19 cellular contexts compared by ENCODE assay signal in genomic region chr15:63669074-63669473, GRCh38.
DNase-seq lines count a peak whose midpoint lies in the region; ATAC-seq and TF ChIP-seq lines count a peak whose summit lies in the region.
"Had no signal": no experiment of that assay in that cellular context is flagged by ENCODE, and none has a peak within 500 bp of the region (broad histone marks: within the 10 kb centered on the region; RNA-seq: fewer than 3 reads in every experiment).

No MANE protein-coding gene starts in this region.

- H3K79me2 ChIP-seq in ACC112 (ENCODE audit: control insufficient read depth, insufficient read depth, low read length, unreplicated experiment) (no peaks in the 10 kb centered on the region), fibroblast of lung (ENCODE audit: control insufficient read depth, insufficient read depth, low read length) (no peaks in the 10 kb centered on the region)

- no peak overlapping the region for H3K9ac ChIP-seq in fibroblast of lung (ENCODE audit: insufficient read depth, low read length)
- H3K9ac ChIP-seq: neural progenitor cell had no signal

- H3K4me2 ChIP-seq in fibroblast of lung (ENCODE audit: extremely low read depth, insufficient read depth, low read length), result peak overlapping the region; percentile 59
- H3K4me2 ChIP-seq: neural progenitor cell had no signal

- no peaks in the 10 kb centered on the region for H3K9me3 Mint-ChIP-seq in CD8-positive, alpha-beta T cell
- no peaks in the 10 kb centered on the region for H3K9me3 Mint-ChIP-seq in activated B cell treated with CpG ODN at 0.5 μM for 24 hours
- H3K9me3 Mint-ChIP-seq: brain, neural progenitor cell had no signal

- peak overlapping the region; percentile 86 for H3K27ac Mint-ChIP-seq in CD8-positive, alpha-beta T cell
- peak overlapping the region; percentile 81 for H3K27ac Mint-ChIP-seq in activated B cell treated with CpG ODN at 0.5 μM for 24 hours
- H3K27ac Mint-ChIP-seq: brain, neural progenitor cell had no signal

- CTCF ChIA-PET in CD8-positive, alpha-beta T cell (lab: Charles Lee), result interaction anchor here (1.1 kb wide), 1 partner anchor 58 kb away, joined by 3 read pairs; no protein-coding TSS in a partner anchor
- CTCF ChIA-PET in activated B cell treated with CpG ODN at 0.5 μM for 24 hours (lab: Charles Lee), result interaction anchor here (0.9 kb wide), 1 partner anchor 59 kb away, joined by 3 read pairs; no protein-coding TSS in a partner anchor

- intact Hi-C loops in CD8-positive, alpha-beta T cell (cut with DNase I, micrococcal nuclease), result loop anchor here in 1 of 2 experiments (5.0 kb wide), 1 partner anchor 398 kb away; no protein-coding TSS in a partner anchor
- intact Hi-C loops in activated B cell treated with CpG ODN at 0.5 μM for 24 hours (cut with micrococcal nuclease) (loop anchor here (5.0 to 10.0 kb wide), 2 partner anchors 57 to 204 kb away; no protein-coding TSS in a partner anchor), left colon (cut with DNase I, micrococcal nuclease) (no loop called here)

- H3K36me3 Mint-ChIP-seq in CD8-positive, alpha-beta T cell, result peaks cover 80% of the 10 kb centered on the region
- H3K36me3 Mint-ChIP-seq in activated B cell treated with CpG ODN at 0.5 μM for 24 hours (ENCODE audit: low read depth), result peaks cover 85% of the 10 kb centered on the region

- H3K27ac ChIP-seq in ACC112 (ENCODE audit: low read depth, low read length) (no peak overlapping the region), fibroblast of lung (ENCODE audit: insufficient read depth, low read length) (no peak overlapping the region)
- H3K27ac ChIP-seq in CD8-positive, alpha-beta T cell (ENCODE audit: low read depth, low read length), result peak overlapping the region; percentile 55
- H3K27ac ChIP-seq: neural progenitor cell had no signal

- H3K27me3 Mint-ChIP-seq in CD8-positive, alpha-beta T cell (ENCODE audit: low read depth), result no peaks in the 10 kb centered on the region
- H3K27me3 Mint-ChIP-seq in activated B cell treated with CpG ODN at 0.5 μM for 24 hours, result no peaks in the 10 kb centered on the region
- H3K27me3 Mint-ChIP-seq: brain had no signal

- no peak overlapping the region for H2AFZ ChIP-seq in ACC112 (ENCODE audit: low read length, unreplicated experiment)
- H2AFZ ChIP-seq in fibroblast of lung (ENCODE audit: low read length), result no peak overlapping the region
- H2AFZ ChIP-seq: neural progenitor cell had no signal

- no peaks in the 10 kb centered on the region for H3K9me3 ChIP-seq in CD8-positive, alpha-beta T cell (ENCODE audit: low read length)
- H3K9me3 ChIP-seq in fibroblast of lung (ENCODE audit: control insufficient read depth, insufficient read depth, low read depth, low read length), result no peaks in the 10 kb centered on the region
- H3K9me3 ChIP-seq: esophagus squamous epithelium had no signal

- no peak for DNase-seq in CD8-positive, alpha-beta T cell
- DNase-seq in activated B cell treated with CpG ODN at 0.5 μM for 24 hours (no peak), fibroblast of lung (ENCODE audit: low read depth in 2 of 2) (no peak), left colon (no peak), DMS53 treated with DMSO at 0.1 percent for 48 hours (lab: John Stamatoyannopoulos, UW; ENCODE audit: unreplicated experiment) (no peak), left lobe of liver (ENCODE audit: low spot score) (no peak), COR-L47 (lab: John Stamatoyannopoulos, UW) (no peak)
- DNase-seq: activated CD4-positive, alpha-beta T cell treated with anti-CD3 and anti-CD28 coated beads for 48 hours; activated gamma-delta T cell; dermis blood vessel endothelial cell; esophagus squamous epithelium; NCI-H187; SIG-M5; stimulated activated CD4-positive, alpha-beta T cell treated with anti-CD3 and anti-CD28 coated beads, Interleukin-15, amount 100 ng/mL, for 24 hours; T-helper 9 cell had no signal

- peak; percentile 18 for ATAC-seq in CD8-positive, alpha-beta T cell
- ATAC-seq in activated B cell treated with CpG ODN at 0.5 μM for 24 hours (ENCODE audit: low read depth) (no peak), left colon (no peak), left lobe of liver (no peak)
- ATAC-seq: HCT116 had no signal

- POLR2A ChIA-PET in CD8-positive, alpha-beta T cell (lab: Charles Lee), result interaction anchor here (1.0 to 1.6 kb wide), 7 partner anchors 39 to 425 kb away, joined by 3 to 5 read pairs (median 3); partner anchors contain the start of gene CIAO2A
- POLR2A ChIA-PET in activated B cell treated with CpG ODN at 0.5 μM for 24 hours (lab: Charles Lee), result interaction anchor here (1.6 kb wide), 1 partner anchor 494 kb away, joined by 4 read pairs; the partner anchor contains the start of gene PPIB

- H3K36me3 ChIP-seq in ACC112 (ENCODE audit: insufficient read depth, low read length), result peaks cover 26% of the 10 kb centered on the region
- H3K36me3 ChIP-seq in CD8-positive, alpha-beta T cell (ENCODE audit: insufficient read depth, low read length), result peaks cover 29% of the 10 kb centered on the region
- H3K36me3 ChIP-seq in fibroblast of lung (ENCODE audit: control insufficient read depth, insufficient read depth, low read length), result peaks cover 4% of the 10 kb centered on the region
- H3K36me3 ChIP-seq: neural progenitor cell had no signal

- no peaks in the 10 kb centered on the region for H3K4me1 ChIP-seq in ACC112 (ENCODE audit: control insufficient read depth, insufficient read depth, low read length, unreplicated experiment)
- H3K4me1 ChIP-seq in CD8-positive, alpha-beta T cell (ENCODE audit: insufficient read depth, low read length), result peaks cover 26% of the 10 kb centered on the region
- no peaks in the 10 kb centered on the region for H3K4me1 ChIP-seq in fibroblast of lung (ENCODE audit: control insufficient read depth, extremely low read depth, insufficient read depth, low read length)
- H3K4me1 ChIP-seq: esophagus squamous epithelium, neural progenitor cell had no signal

- H3K4me1 Mint-ChIP-seq in CD8-positive, alpha-beta T cell (ENCODE audit: low read depth), result peaks cover 53% of the 10 kb centered on the region
- H3K4me1 Mint-ChIP-seq in activated B cell treated with CpG ODN at 0.5 μM for 24 hours, result peaks cover 24% of the 10 kb centered on the region
- H3K4me1 Mint-ChIP-seq: neural progenitor cell had no signal

- H3K4me3 ChIP-seq in ACC112 (ENCODE audit: low read depth, low read length), result peak overlapping the region; percentile 44; the same call in 1 of the 2 replicates
- peak overlapping the region; percentile 4 for H3K4me3 ChIP-seq in CD8-positive, alpha-beta T cell (ENCODE audit: low read depth, low read length)
- no peak overlapping the region for H3K4me3 ChIP-seq in fibroblast of lung (replicated peaks in 1 of 4; ENCODE audit: control extremely low read depth in 1 of 4, insufficient read depth in 1 of 4, low read depth in 3 of 4, low read length in 4 of 4)
- H3K4me3 ChIP-seq: esophagus squamous epithelium, neural progenitor cell had no signal

- H3K27me3 ChIP-seq in ACC112 (ENCODE audit: insufficient read depth, low read length) (no peaks in the 10 kb centered on the region), fibroblast of lung (ENCODE audit: control insufficient read depth, insufficient read depth, low read length) (no peaks in the 10 kb centered on the region)
- no peaks in the 10 kb centered on the region for H3K27me3 ChIP-seq in CD8-positive, alpha-beta T cell (ENCODE audit: insufficient read depth, low read length)
- H3K27me3 ChIP-seq: esophagus squamous epithelium, neural progenitor cell had no signal

- no peaks in the 10 kb centered on the region for H4K20me1 ChIP-seq in fibroblast of lung (ENCODE audit: control insufficient read depth, extremely low read depth, insufficient read depth, low read length)

- H3K4me3 Mint-ChIP-seq in CD8-positive, alpha-beta T cell, result peak overlapping the region; percentile 64
- H3K4me3 Mint-ChIP-seq in activated B cell treated with CpG ODN at 0.5 μM for 24 hours, result peak overlapping the region; percentile 66
- H3K4me3 Mint-ChIP-seq: brain, neural progenitor cell had no signal

- TF ChIP-seq CTCF in CD8-positive, alpha-beta T cell (IDR thresholded peaks at IDR 0.05), result no peak
- no peak for TF ChIP-seq CTCF in activated B cell treated with CpG ODN at 0.5 μM for 24 hours (IDR thresholded peaks at IDR 0.05)
- no peak for TF ChIP-seq CTCF in fibroblast of lung (conservative IDR thresholded peaks at IDR 0.05 in 1 of 2, IDR thresholded peaks at IDR 0.05 in 1 of 2; ENCODE audit: low read depth in 1 of 2, low read length in 2 of 2)

Comparison
In these comparisons a context has a peak if more than half of its experiments do, and no peak if none do; other contexts are left out.
1. H3K4me3 ChIP-seq: peak in ACC112 (single experiment) and CD8-positive, alpha-beta T cell (single experiment); none in fibroblast of lung (0 of 4).